Comparison of ENCODE assay signal across 11 cellular contexts in the genomic region with DNA sequence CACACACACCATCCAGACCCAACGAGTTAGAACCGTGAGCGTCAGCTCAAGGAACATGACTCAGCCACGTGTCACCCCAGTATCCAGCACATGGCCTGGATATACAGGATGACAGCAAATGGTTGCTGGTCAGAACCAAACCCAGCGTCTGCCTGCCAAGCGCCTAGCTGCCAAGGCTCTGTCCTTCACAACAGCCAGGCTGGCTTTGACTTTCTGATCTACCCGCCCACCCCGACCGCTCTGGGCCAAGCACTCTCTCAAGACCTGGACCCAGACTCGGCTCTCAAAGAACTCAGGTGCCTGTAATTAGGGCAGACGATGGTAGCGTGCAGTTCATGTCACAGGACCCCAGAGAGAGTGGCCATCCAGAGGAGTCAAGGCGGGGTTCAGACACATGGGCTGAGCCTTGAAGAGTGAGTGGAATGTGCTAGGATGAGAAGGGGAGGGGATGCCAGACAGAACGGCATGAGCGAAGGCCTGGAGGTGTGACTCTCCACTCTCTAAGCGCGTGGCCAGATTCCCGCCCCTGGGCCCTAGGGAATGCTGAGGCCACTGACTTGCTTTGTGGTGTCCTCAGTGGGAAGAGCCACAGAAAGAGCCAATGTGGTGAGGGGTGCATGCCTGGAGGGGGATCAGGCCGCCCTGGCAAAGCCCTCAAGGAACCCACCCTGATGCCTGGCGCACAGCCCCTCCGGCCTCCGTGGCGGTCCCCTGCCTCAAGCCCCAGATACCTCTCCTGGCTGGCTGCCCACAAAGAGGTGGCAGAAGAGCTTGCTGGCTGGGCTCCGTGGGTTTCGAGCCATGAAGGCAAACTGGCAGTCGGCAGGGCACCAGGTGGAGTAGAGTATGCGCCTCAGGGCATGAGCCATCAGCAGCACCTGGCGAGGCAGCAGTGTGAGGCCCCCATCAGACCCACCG. TPM values are rescaled to one million over a fixed set of nuclear protein-coding genes. Genes with fewer than 3 reads are reported as not detected.
DNase-seq lines count a peak whose midpoint lies in the region; ATAC-seq and TF ChIP-seq lines count a peak whose summit lies in the region.
"Had no signal": no experiment of that assay in that cellular context is flagged by ENCODE, and none has a peak within 500 bp of the region (broad histone marks: within the 10 kb centered on the region; RNA-seq: fewer than 3 reads in every experiment).

No MANE protein-coding gene starts in this region.

- intact Hi-C loops in transverse colon (cut with DNase I; ENCODE audit: low total_unique reads) = no loop called here
- intact Hi-C loops in activated CD4-positive, alpha-beta T cell treated with anti-CD3 and anti-CD28 coated beads, Interleukin-2, amount 10 ng/mL, durations not matched to agents 24 days and 14 days (cut with micrococcal nuclease) = no loop called here

- no peak overlapping the region for H3K27ac Mint-ChIP-seq in chondrocyte (ENCODE audit: unreplicated experiment)
- no peak overlapping the region for H3K27ac Mint-ChIP-seq in neural crest cell (ENCODE audit: unreplicated experiment)
- no peak overlapping the region for H3K27ac Mint-ChIP-seq in activated CD4-positive, alpha-beta T cell treated with anti-CD3 and anti-CD28 coated beads, Interleukin-2, amount 10 ng/mL, durations not matched to agents 24 days and 14 days
- H3K27ac Mint-ChIP-seq: naive thymus-derived CD8-positive, alpha-beta T cell; WTC11 had no signal

- no peak overlapping the region for H3K4me3 ChIP-seq in transverse colon

- H3K4me1 Mint-ChIP-seq in chondrocyte (ENCODE audit: low read depth) (no peaks in the 10 kb centered on the region), neural crest cell (peaks cover 9% of the 10 kb centered on the region)
- H3K4me1 Mint-ChIP-seq in activated CD4-positive, alpha-beta T cell treated with anti-CD3 and anti-CD28 coated beads, Interleukin-2, amount 10 ng/mL, durations not matched to agents 24 days and 14 days = peaks cover 3% of the 10 kb centered on the region

- WGBS in transverse colon (ENCODE audit: low coverage in 1 of 2), 2 donors = 77% methylated on average over 29 of the region's 29 CpGs; no CpG with 5 or more reads in 1 of the 2 donors

- TF ChIP-seq POLR2A in transverse colon (IDR thresholded peaks at IDR 0.05) = no peak

- H3K27me3 Mint-ChIP-seq in chondrocyte (ENCODE audit: low read depth) (peaks cover 4% of the 10 kb centered on the region), neural crest cell (ENCODE audit: low read depth) (peaks cover 28% of the 10 kb centered on the region)
- H3K27me3 Mint-ChIP-seq in activated CD4-positive, alpha-beta T cell treated with anti-CD3 and anti-CD28 coated beads, Interleukin-2, amount 10 ng/mL, durations not matched to agents 24 days and 14 days = peaks cover 27% of the 10 kb centered on the region

- no peaks in the 10 kb centered on the region for H3K9me3 ChIP-seq in transverse colon

- H3K36me3 Mint-ChIP-seq in chondrocyte (ENCODE audit: low read depth) = no peaks in the 10 kb centered on the region
- H3K36me3 Mint-ChIP-seq in neural crest cell (ENCODE audit: low read depth) = no peaks in the 10 kb centered on the region
- H3K36me3 Mint-ChIP-seq in activated CD4-positive, alpha-beta T cell treated with anti-CD3 and anti-CD28 coated beads, Interleukin-2, amount 10 ng/mL, durations not matched to agents 24 days and 14 days (ENCODE audit: low read depth) = no peaks in the 10 kb centered on the region
- H3K36me3 Mint-ChIP-seq: naive thymus-derived CD8-positive, alpha-beta T cell; WTC11 had no signal

- no peak for ATAC-seq in HG02885 (IDR thresholded peaks at IDR 0.05; ENCODE audit: poor library complexity, unreplicated experiment)
- no peak for ATAC-seq in GM19463 (IDR thresholded peaks at IDR 0.05; ENCODE audit: unreplicated experiment)
- ATAC-seq: naive thymus-derived CD8-positive, alpha-beta T cell; WTC11 had no signal

- H3K4me1 ChIP-seq in transverse colon = no peaks in the 10 kb centered on the region

- in situ Hi-C loops in transverse colon (cut with MboI; ENCODE audit: low pct_ligation_motif_present in 1 of 4, low pct_unique_long_range_greater_than_20kb in 1 of 4, low sequenced_read_pairs in 3 of 4) = no loop called here

- no peaks in the 10 kb centered on the region for H3K36me3 ChIP-seq in transverse colon

- H3K9me3 Mint-ChIP-seq in chondrocyte (ENCODE audit: low read depth) (no peaks in the 10 kb centered on the region), neural crest cell (no peaks in the 10 kb centered on the region)
- H3K9me3 Mint-ChIP-seq in activated CD4-positive, alpha-beta T cell treated with anti-CD3 and anti-CD28 coated beads, Interleukin-2, amount 10 ng/mL, durations not matched to agents 24 days and 14 days = no peaks in the 10 kb centered on the region
- H3K9me3 Mint-ChIP-seq: naive thymus-derived CD8-positive, alpha-beta T cell; WTC11 had no signal

- peaks cover 26% of the 10 kb centered on the region for H3K27me3 ChIP-seq in transverse colon

- TF ChIP-seq CTCF in GM10266 (IDR thresholded peaks at IDR 0.05; ENCODE audit: control insufficient read depth, insufficient read depth, low read depth, missing control alignments) = no peak
- no peak for TF ChIP-seq CTCF in chondrocyte (IDR thresholded peaks at IDR 0.05)
- TF ChIP-seq CTCF in neural crest cell (conservative IDR thresholded peaks at IDR 0.05) = no peak
- TF ChIP-seq CTCF in transverse colon (IDR thresholded peaks at IDR 0.05) = no peak

- H3K4me3 Mint-ChIP-seq in chondrocyte (ENCODE audit: unreplicated experiment) (no peak overlapping the region), neural crest cell (peak overlapping the region; percentile 27)
- no peak overlapping the region for H3K4me3 Mint-ChIP-seq in activated CD4-positive, alpha-beta T cell treated with anti-CD3 and anti-CD28 coated beads, Interleukin-2, amount 10 ng/mL, durations not matched to agents 24 days and 14 days
- H3K4me3 Mint-ChIP-seq: WTC11 had no signal

- DNase-seq in GM10266 (ENCODE audit: extremely low spot score) = peak; percentile 7
- peak; percentile 30 for DNase-seq in NCI-H1417 treated with DMSO at 0.1 percent for 48 hours (lab: John Stamatoyannopoulos, UW)
- peak; percentile 84 for DNase-seq in chondrocyte (ENCODE audit: low spot score)
- no peak for DNase-seq in neural crest cell (ENCODE audit: low read depth, low spot score)
- no peak for DNase-seq in transverse colon
- no peak for DNase-seq in activated CD4-positive, alpha-beta T cell treated with anti-CD3 and anti-CD28 coated beads, Interleukin-2, amount 10 ng/mL, durations not matched to agents 24 days and 14 days
- DNase-seq: amygdala; naive thymus-derived CD8-positive, alpha-beta T cell had no signal

- H3K27ac ChIP-seq in transverse colon = no peak overlapping the region

- TF ChIP-seq EP300 in transverse colon (IDR thresholded peaks at IDR 0.05; ENCODE audit: low read depth) = no peak

RNA-seq across cellular contexts. Expression of a gene that starts 7.1 kb away (rescaled TPM):
- total RNA-seq in chondrocyte (0.15 to 1.1 TPM (median 0.75 TPM) in 3 replicates), neural crest cell (3.2 TPM in 2 replicates), transverse colon (under 1 TPM in 1 of 4 donors, not detected in 3; 0.37 TPM)
- 0.23 and 0.24 TPM in 2 replicates for total RNA-seq in activated CD4-positive, alpha-beta T cell treated with anti-CD3 and anti-CD28 coated beads, Interleukin-2, amount 10 ng/mL, durations not matched to agents 24 days and 14 days
- total RNA-seq: naive thymus-derived CD8-positive, alpha-beta T cell had no signal

RNA-seq across cellular contexts. Expression of a gene that starts 7.6 kb away (rescaled TPM):
- total RNA-seq in chondrocyte = 0.51 to 1.3 TPM (median 0.95 TPM) in 3 replicates
- 1.1 and 1.6 TPM in 2 replicates for total RNA-seq in neural crest cell
- 10 to 100 TPM in 1 of 4 donors, under 1 TPM in 2, not detected in 1; 0.27 to 21.1 (median 0.79) TPM for total RNA-seq in transverse colon
- total RNA-seq in activated CD4-positive, alpha-beta T cell treated with anti-CD3 and anti-CD28 coated beads, Interleukin-2, amount 10 ng/mL, durations not matched to agents 24 days and 14 days = not detected in 2 replicates
- total RNA-seq: naive thymus-derived CD8-positive, alpha-beta T cell had no signal

Comparison
In these comparisons a context has a peak if more than half of its experiments do, and no peak if none do; other contexts are left out.
1. DNase-seq: peak in GM10266 (single experiment), NCI-H1417 treated with DMSO at 0.1 percent for 48 hours (single experiment) and chondrocyte (single experiment); none in neural crest cell (single experiment), transverse colon (single experiment) and activated CD4-positive, alpha-beta T cell treated with anti-CD3 and anti-CD28 coated beads, Interleukin-2, amount 10 ng/mL, durations not matched to agents 24 days and 14 days (single experiment).